ENCODE assay signal across 22 cellular contexts in the genomic region with DNA sequence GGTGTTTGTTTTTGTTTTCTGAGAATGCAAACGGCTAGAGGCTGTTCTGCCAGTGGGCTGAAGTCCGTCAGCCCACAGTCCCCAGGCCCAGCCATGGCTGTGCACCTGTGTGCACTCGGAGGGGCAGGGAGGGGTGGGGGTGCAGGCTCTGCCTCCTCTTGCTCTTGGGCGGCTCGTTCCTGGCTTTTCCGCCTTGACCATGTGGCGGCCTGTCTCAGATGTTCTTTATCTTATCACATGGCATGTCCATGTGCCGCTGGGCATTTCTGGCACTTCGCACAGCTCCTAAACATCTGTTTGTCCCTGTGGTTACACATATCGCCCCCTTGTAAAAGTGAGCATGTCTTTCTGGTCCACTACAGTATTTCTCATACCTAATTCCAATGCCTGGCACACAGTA.
"Had no signal": no experiment of that assay in that cellular context is flagged by ENCODE, and none has a peak within 500 bp of the region (broad histone marks: within the 10 kb centered on the region; RNA-seq: fewer than 3 reads in every experiment).

No MANE protein-coding gene starts in this region.

- FAIRE-seq: HTR-8/SVneo, RCC 7860 had no signal

- H3K27me3 ChIP-seq: SJCRH30 had no signal

- H3K27ac ChIP-seq: HL-60, RWPE1, SJCRH30 had no signal

- DNase-seq: KBM-7, MM.1S, NCI-H1105, NCI-H1417, NCI-H1436 treated with DMSO at 0.1 percent for 48 hours, NCI-H1694, NCI-H187 treated with DMSO at 0.1 percent for 48 hours, NCI-H2029 treated with DMSO at 0.1 percent for 48 hours, NCI-H2171 treated with DMSO at 0.1 percent for 48 hours, NCI-H345, NCI-H446 treated with DMSO at 0.1 percent for 48 hours, NCI-H524, NCI-H69, NCI-H774, SHP77 treated with DMSO at 0.1 percent for 48 hours, SJCRH30 had no signal

- H3K4me3 ChIP-seq: SJCRH30 had no signal

- H3K36me3 ChIP-seq: SJCRH30 had no signal

- ATAC-seq: Right ventricle myocardium inferior, SK-N-SH treated with all-trans-retinoic acid at 6 μM for 48 hours had no signal
